Comparison of ENCODE assay signal across 8 cellular contexts in the genomic region with DNA sequence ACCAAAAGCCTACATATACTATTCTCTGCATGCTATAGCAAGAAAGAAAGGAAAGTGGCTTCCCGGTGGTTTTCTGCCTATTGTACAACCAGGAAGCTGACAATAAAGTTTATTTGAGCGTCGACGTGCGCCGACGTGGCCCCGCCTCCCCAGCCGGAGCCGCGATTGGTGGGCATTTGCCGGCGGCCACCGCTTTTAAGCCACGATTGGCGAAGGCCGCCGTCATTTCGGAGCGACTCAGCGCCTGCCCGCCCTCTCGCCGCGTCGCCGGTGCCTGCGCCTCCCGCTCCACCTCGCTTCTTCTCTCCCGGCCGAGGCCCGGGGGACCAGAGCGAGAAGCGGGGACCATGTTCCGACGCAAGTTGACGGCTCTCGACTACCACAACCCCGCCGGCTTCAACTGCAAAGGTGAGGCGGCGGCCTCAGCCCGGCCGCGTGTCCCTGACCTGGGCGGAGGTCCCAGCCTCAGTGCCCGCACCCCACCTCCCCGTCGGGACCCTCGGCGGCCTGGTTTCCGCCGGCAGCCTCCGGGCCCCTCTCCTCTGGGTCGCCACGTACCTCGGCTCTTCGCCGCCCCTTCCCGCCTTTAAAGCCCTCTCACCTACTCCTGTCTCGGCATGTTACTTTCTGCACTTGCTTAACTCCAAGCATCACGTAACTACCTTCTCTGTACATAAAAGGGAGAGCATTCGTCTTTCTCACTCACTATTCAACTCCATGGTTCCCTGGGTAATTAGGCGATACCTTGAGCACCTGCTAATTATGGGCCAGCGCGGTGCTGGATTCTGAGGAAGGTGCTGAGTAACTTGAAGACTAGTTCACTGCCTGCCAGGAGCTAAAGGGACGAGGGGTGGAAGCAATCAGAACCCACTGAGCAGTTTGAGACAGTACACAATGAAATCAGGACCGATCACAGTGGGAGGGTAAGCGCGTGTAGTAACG. TPM values are rescaled to one million over a fixed set of nuclear protein-coding genes. Genes with fewer than 3 reads are reported as not detected.
DNase-seq lines count a peak whose midpoint lies in the region; ATAC-seq and TF ChIP-seq lines count a peak whose summit lies in the region.

A gene (plus strand): TSS at position 254 of the 942 bp plus-strand sequence. CDS start 94 bp downstream, at position 348.

- H3K9me3 ChIP-seq in OCI-LY7 (ENCODE audit: low read length): no peaks in the 10 kb centered on the region

- TF ChIP-seq CTCF in OCI-LY7 (conservative IDR thresholded peaks at IDR 0.05; ENCODE audit: low read length): no peak
- TF ChIP-seq CTCF in epithelial cell of esophagus (IDR thresholded peaks at IDR 0.05; ENCODE audit: insufficient read depth, low read depth, low read length, missing control alignments): no peak

- no peaks in the 10 kb centered on the region for H3K9me2 ChIP-seq in OCI-LY7 (ENCODE audit: insufficient read depth, low read length)

- H3K79me2 ChIP-seq in OCI-LY7 (ENCODE audit: insufficient read depth, low read depth, low read length): peaks cover 50% of the 10 kb centered on the region

- peak within 1 kb of the TSS; percentile 97 for H3K4me3 ChIP-seq in OCI-LY7 (ENCODE audit: low read depth, low read length, poor library complexity, severe bottlenecking)
- peak within 1 kb of the TSS; percentile 52 for H3K4me3 ChIP-seq in epithelial cell of esophagus (ENCODE audit: low read length)

- peaks cover 40% of the 10 kb centered on the region for H3K36me3 ChIP-seq in OCI-LY7 (ENCODE audit: insufficient read depth, low read length)

- H3K4me1 ChIP-seq in OCI-LY7 (ENCODE audit: insufficient read depth, low read length, poor library complexity, severe bottlenecking): peaks cover 30% of the 10 kb centered on the region

- peaks cover 21% of the 10 kb centered on the region; the same call in 1 of the 2 replicates for H4K20me1 ChIP-seq in OCI-LY7 (ENCODE audit: insufficient read depth, low read length)

- H2AFZ ChIP-seq in OCI-LY7 (ENCODE audit: low read length): peak within 1 kb of the TSS; percentile 78

- CTCF ChIA-PET in OCI-LY7 (lab: Charles Lee; ENCODE audit: unreplicated experiment): no interaction called here

- peak; percentile 93 for ATAC-seq in GM21526 (IDR thresholded peaks at IDR 0.05; ENCODE audit: low FRiP score, unreplicated experiment)

- H3K27ac ChIP-seq in OCI-LY7 (ENCODE audit: low read depth, low read length, poor library complexity, severe bottlenecking): peak within 1 kb of the TSS; percentile 44

- BruUV-seq in OCI-LY7 (replicated peaks; lab: Mats Ljungman, UMichigan): no TSS peak

- peak within 1 kb of the TSS; percentile 95 for H3K4me2 ChIP-seq in OCI-LY7 (ENCODE audit: low read length)

- DNase-seq in DMS 273 (lab: John Stamatoyannopoulos, UW; ENCODE audit: unreplicated experiment) (peak; percentile 97), HuH-7.5 (ENCODE audit: low spot score) (peak; percentile 64), OCI-LY7 (ENCODE audit: low spot score) (peak; percentile 93), activated T-cell treated with anti-CD3 and anti-CD28 coated beads for 4 hours (peak; percentile 83), epithelial cell of esophagus (ENCODE audit: low read depth) (peak; percentile 96), mucosa of gallbladder (ENCODE audit: low spot score) (peak; percentile 94)
- DNase-seq in stimulated activated CD8-positive, alpha-beta memory T cell treated with anti-CD3 and anti-CD28 coated beads, Interleukin-4, amount 100 ng/mL, for 4 hours (ENCODE audit: low read depth in 2 of 2, low spot score in 1 of 2): peak; percentile 73 to 83

- intact Hi-C loops in OCI-LY7 (cut with micrococcal nuclease; ENCODE audit: unreplicated experiment): loop anchor here (5.0 to 10.0 kb wide), 2 partner anchors 127 to 145 kb away; a partner anchor contains a TSS

- POLR2A ChIA-PET in OCI-LY7 (lab: Charles Lee): no interaction called here

RNA-seq across cellular contexts. Expression of the gene that starts here (rescaled TPM):
- total RNA-seq in OCI-LY7 (2014; rRNA removed; shearing (Covaris generic)): 194 and 244 TPM in 2 replicates
- total RNA-seq in OCI-LY7 (2022) (213 and 233 TPM in 2 replicates), mucosa of gallbladder (131 TPM)

Comparison
In these comparisons a context has a peak if more than half of its experiments do, and no peak if none do; other contexts are left out.
1. Peak in every context shown above with its lines: DNase-seq, ATAC-seq, H3K4me3 ChIP-seq and H3K27ac ChIP-seq.